Comparison of ENCODE assay signal across 8 cellular contexts in the genomic region with DNA sequence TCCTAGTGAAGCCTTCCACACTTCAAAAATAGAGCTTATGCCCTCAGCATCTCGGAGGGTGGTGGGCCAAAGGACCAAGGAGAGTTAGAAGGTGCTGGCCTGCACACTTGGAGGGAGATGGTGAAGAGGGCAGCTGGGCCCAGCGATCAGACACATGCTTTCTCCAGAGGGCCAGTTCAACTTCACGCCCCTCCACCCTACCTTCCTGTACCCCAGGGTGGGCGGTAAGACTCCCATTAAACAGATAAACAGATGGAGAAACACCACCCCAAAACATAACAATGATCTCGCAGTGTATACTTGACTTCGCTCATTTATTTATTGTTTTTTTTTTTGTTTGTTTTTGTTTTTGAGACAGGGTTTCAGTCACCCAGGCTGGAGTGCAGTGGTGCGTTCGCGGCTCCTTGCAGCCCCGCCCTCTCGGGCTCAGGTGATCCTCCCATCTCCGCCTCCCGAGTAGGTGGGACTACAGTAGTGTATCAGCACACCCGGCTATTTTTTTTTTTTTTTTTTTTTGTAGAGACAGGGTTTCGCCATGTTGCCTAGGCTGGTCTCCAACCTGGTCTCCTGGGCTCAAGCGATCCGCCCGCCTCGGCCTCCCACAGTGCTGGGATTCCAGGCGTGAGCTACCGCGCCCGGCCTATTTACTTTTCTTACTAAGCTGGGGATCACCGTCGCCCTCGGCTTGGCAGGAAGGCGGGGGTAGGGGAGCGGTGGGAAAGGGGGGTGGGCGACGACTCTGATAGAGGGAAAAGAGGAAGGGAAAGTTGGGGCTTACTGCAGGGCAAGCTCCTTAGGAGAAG.
DNase-seq lines count a peak whose midpoint lies in the region; TF ChIP-seq lines count a peak whose summit lies in the region.

No MANE protein-coding gene starts in this region.

- POLR2A ChIA-PET in HEK293 (lab: Yijun Ruan, JAX): interaction anchor here (0.7 to 5.3 kb wide), 10 partner anchors 9 to 250 kb away, joined by 4 to 60 read pairs (median 10); partner anchors contain the start of genes CUEDC2 and FBXL15

- H3K36me3 ChIP-seq in HEK293 (ENCODE audit: control insufficient read depth in 2 of 2, insufficient read depth in 1 of 2, low read length in 2 of 2): peaks cover 14 to 22% of the 10 kb centered on the region in 2 experiments; a peak in 2 of 3 replicates

- peaks cover 5% of the 10 kb centered on the region for H3K4me1 ChIP-seq in HEK293 (ENCODE audit: control insufficient read depth, insufficient read depth, low read length)

- TF ChIP-seq CTCF in HEK293 (tag by site-specific recombination; IDR thresholded peaks at IDR 0.05) (no peak), astrocyte of the cerebellum (IDR thresholded peaks at IDR 0.05; ENCODE audit: low read depth, low read length, missing control alignments) (no peak)

- in situ Hi-C loops in astrocyte of the cerebellum (cut with HindIII; ENCODE audit: low sequenced_read_pairs): no loop called here

- no peaks in the 10 kb centered on the region for H3K9me3 ChIP-seq in HEK293 (ENCODE audit: control insufficient read depth, insufficient read depth, low read depth, low read length)

- H3K4me3 ChIP-seq in HEK293 (ENCODE audit: low read depth, low read length) (peak overlapping the region; percentile 73), astrocyte of the cerebellum (ENCODE audit: low read depth, low read length) (peak overlapping the region; percentile 60)

- CTCF ChIA-PET in HEK293 (lab: Yijun Ruan, JAX): interaction anchor here (0.5 to 2.2 kb wide), 5 partner anchors 27 to 135 kb away, joined by 3 to 16 read pairs (median 4); no protein-coding TSS in a partner anchor

- DNase-seq in EH (ENCODE audit: low read depth) (peak; percentile 65), NCI-H1436 (lab: John Stamatoyannopoulos, UW) (peak; percentile 76), T-helper 22 cell (ENCODE audit: low read depth) (peak; percentile 77), astrocyte of the cerebellum (ENCODE audit: low read depth) (no peak), iPS-NIHi11 (ENCODE audit: low spot score) (peak; percentile 55), middle frontal gyrus (ENCODE audit: extremely low spot score, low spot score) (no peak)
- DNase-seq in stimulated activated CD4-positive, alpha-beta T cell treated with anti-CD3 and anti-CD28 coated beads, Interleukin-12 subunit alpha, Interleukin-12 subunit beta, amount 100 ng/mL, for 4 hours: peak; percentile 76

- H3K27ac ChIP-seq in HEK293 (ENCODE audit: extremely low read depth, low read depth, low read length): peak overlapping the region; percentile 97

TF ChIP-seq in HEK293, 187 proteins besides CTCF, POLR2A, EP300 and RAD21 (continues in another document):
- no peak; the same call in 1 of the 2 replicates for TF ChIP-seq ZNF366 (tag by site-specific recombination; conservative IDR thresholded peaks at IDR 0.05)
- TF ChIP-seq ZNF10 (tag by site-specific recombination; IDR thresholded peaks at IDR 0.05): no peak
- no peak for TF ChIP-seq KLF7 (tag by site-specific recombination; IDR thresholded peaks at IDR 0.05; ENCODE audit: borderline replicate concordance)
- TF ChIP-seq ZNF423 (tag by site-specific recombination; IDR thresholded peaks at IDR 0.05): no peak
- no peak for TF ChIP-seq ZNF670 (tag by site-specific recombination; IDR thresholded peaks at IDR 0.05; ENCODE audit: low read depth)
- TF ChIP-seq ZBTB7A (tag by site-specific recombination; IDR thresholded peaks at IDR 0.05; ENCODE audit: low read depth): no peak
- no peak for TF ChIP-seq ZNF555 (tag by site-specific recombination; conservative IDR thresholded peaks at IDR 0.05)
- TF ChIP-seq ZNF645 (tag by site-specific recombination; IDR thresholded peaks at IDR 0.05): no peak
- no peak for TF ChIP-seq ZNF48 (tag by site-specific recombination; IDR thresholded peaks at IDR 0.05)
- TF ChIP-seq, protein P1, sequence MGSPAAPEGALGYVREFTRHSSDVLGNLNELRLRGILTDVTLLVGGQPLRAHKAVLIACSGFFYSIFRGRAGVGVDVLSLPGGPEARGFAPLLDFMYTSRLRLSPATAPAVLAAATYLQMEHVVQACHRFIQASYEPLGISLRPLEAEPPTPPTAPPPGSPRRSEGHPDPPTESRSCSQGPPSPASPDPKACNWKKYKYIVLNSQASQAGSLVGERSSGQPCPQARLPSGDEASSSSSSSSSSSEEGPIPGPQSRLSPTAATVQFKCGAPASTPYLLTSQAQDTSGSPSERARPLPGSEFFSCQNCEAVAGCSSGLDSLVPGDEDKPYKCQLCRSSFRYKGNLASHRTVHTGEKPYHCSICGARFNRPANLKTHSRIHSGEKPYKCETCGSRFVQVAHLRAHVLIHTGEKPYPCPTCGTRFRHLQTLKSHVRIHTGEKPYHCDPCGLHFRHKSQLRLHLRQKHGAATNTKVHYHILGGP (tag by site-specific recombination; IDR thresholded peaks at IDR 0.05): no peak
- TF ChIP-seq ZNF140 (tag by site-specific recombination; IDR thresholded peaks at IDR 0.05): no peak
- TF ChIP-seq ZNF175 (tag by site-specific recombination; IDR thresholded peaks at IDR 0.05): no peak
- TF ChIP-seq RBAK (tag by site-specific recombination; IDR thresholded peaks at IDR 0.05): no peak
- TF ChIP-seq ZNF19 (tag by site-specific recombination; IDR thresholded peaks at IDR 0.05; ENCODE audit: low read depth): no peak
- no peak for TF ChIP-seq ZNF843 (tag by site-specific recombination; IDR thresholded peaks at IDR 0.05)
- TF ChIP-seq ZNF112 (tag by site-specific recombination; IDR thresholded peaks at IDR 0.05): no peak
- no peak for TF ChIP-seq ZNF292 (tag by site-specific recombination; IDR thresholded peaks at IDR 0.05; ENCODE audit: borderline replicate concordance, low read depth)
- TF ChIP-seq ZNF549 (tag by site-specific recombination; IDR thresholded peaks at IDR 0.05): no peak
- no peak for TF ChIP-seq ZNF146 (tag by site-specific recombination; IDR thresholded peaks at IDR 0.05)
- TF ChIP-seq WT1 (tag by site-specific recombination; IDR thresholded peaks at IDR 0.05): peak; percentile 10; the same call in 1 of the 2 replicates
- TF ChIP-seq ZNF433 (tag by site-specific recombination; IDR thresholded peaks at IDR 0.05; ENCODE audit: low read depth): no peak
- no peak for TF ChIP-seq MYNN (tag by site-specific recombination; IDR thresholded peaks at IDR 0.05; ENCODE audit: borderline replicate concordance)
- no peak for TF ChIP-seq ZNF133 (tag by site-specific recombination; IDR thresholded peaks at IDR 0.05)
- no peak for TF ChIP-seq ZNF2 (tag by site-specific recombination; IDR thresholded peaks at IDR 0.05)
- TF ChIP-seq EGR2 (tag by site-specific recombination; IDR thresholded peaks at IDR 0.05; ENCODE audit: low read depth): peak; percentile 75
- TF ChIP-seq, protein P2, sequence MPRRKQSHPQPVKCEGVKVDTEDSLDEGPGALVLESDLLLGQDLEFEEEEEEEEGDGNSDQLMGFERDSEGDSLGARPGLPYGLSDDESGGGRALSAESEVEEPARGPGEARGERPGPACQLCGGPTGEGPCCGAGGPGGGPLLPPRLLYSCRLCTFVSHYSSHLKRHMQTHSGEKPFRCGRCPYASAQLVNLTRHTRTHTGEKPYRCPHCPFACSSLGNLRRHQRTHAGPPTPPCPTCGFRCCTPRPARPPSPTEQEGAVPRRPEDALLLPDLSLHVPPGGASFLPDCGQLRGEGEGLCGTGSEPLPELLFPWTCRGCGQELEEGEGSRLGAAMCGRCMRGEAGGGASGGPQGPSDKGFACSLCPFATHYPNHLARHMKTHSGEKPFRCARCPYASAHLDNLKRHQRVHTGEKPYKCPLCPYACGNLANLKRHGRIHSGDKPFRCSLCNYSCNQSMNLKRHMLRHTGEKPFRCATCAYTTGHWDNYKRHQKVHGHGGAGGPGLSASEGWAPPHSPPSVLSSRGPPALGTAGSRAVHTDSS (tag by site-specific recombination; IDR thresholded peaks at IDR 0.05): no peak
- TF ChIP-seq ZNF626 (tag by site-specific recombination; IDR thresholded peaks at IDR 0.05): no peak
- no peak for TF ChIP-seq ZNF248 (tag by site-specific recombination; IDR thresholded peaks at IDR 0.05)
- no peak for TF ChIP-seq ZNF600 (tag by site-specific recombination; IDR thresholded peaks at IDR 0.05)
- peak; percentile 82 for TF ChIP-seq SP2 (tag by site-specific recombination; IDR thresholded peaks at IDR 0.05)
- TF ChIP-seq ZNF747 (tag by site-specific recombination; IDR thresholded peaks at IDR 0.05): no peak
- TF ChIP-seq ZNF211 (tag by site-specific recombination; IDR thresholded peaks at IDR 0.05; ENCODE audit: low read depth): no peak
- no peak for TF ChIP-seq ZNF155 (tag by site-specific recombination; IDR thresholded peaks at IDR 0.05)
- no peak for TF ChIP-seq ZNF629 (tag by site-specific recombination; IDR thresholded peaks at IDR 0.05)
- no peak for TF ChIP-seq ZNF768 (tag by site-specific recombination; IDR thresholded peaks at IDR 0.05)
- TF ChIP-seq OVOL3 (tag by site-specific recombination; IDR thresholded peaks at IDR 0.05): no peak
- TF ChIP-seq ZNF677 (tag by site-specific recombination; IDR thresholded peaks at IDR 0.05): no peak
- TF ChIP-seq ZNF416 (tag by site-specific recombination; IDR thresholded peaks at IDR 0.05): no peak
- no peak for TF ChIP-seq PRDM1 (tag by site-specific recombination; IDR thresholded peaks at IDR 0.05)
- TF ChIP-seq ZNF837 (tag by site-specific recombination; IDR thresholded peaks at IDR 0.05): no peak

Comparison
In these comparisons a context has a peak if more than half of its experiments do, and no peak if none do; other contexts are left out.
1. DNase-seq: peak in EH (single experiment), NCI-H1436 (single experiment), T-helper 22 cell (single experiment), iPS-NIHi11 (single experiment) and stimulated activated CD4-positive, alpha-beta T cell treated with anti-CD3 and anti-CD28 coated beads, Interleukin-12 subunit alpha, Interleukin-12 subunit beta, amount 100 ng/mL, for 4 hours (single experiment); none in astrocyte of the cerebellum (single experiment) and middle frontal gyrus (single experiment).